12 cellular contexts compared by ENCODE assay signal in the genomic region with DNA sequence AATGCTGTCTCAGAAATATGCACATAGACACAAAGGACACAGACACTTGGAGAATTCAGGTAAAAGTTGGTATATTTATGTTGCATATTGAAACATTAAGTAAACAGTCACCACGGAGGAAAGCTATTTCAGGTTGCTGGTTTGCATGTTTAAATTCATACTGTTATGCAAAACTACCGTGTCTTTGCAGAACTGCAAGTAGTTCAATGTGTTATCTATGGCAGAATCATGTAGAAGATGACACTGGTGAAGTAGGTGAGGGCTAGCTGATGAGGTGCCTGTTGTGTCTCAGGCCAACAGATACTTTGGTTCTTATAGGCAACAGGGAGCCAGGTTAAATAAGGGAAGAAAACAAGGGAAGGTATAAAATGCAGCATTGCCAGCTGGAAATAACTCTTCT.
"Had no signal": no experiment of that assay in that cellular context is flagged by ENCODE, and none has a peak within 500 bp of the region (broad histone marks: within the 10 kb centered on the region; RNA-seq: fewer than 3 reads in every experiment).

No MANE protein-coding gene starts in this region.

- DNase-seq: activated CD4-positive, alpha-beta T cell treated with anti-CD3 and anti-CD28 coated beads, Interleukin-2, amount 50 U/mL, for 1 hour; body of pancreas; central memory CD4-positive, alpha-beta T cell; effector CD4-positive, alpha-beta T cell; foreskin melanocyte; heart left ventricle; islet precursor cell; natural killer cell; posterior cingulate gyrus had no signal

- H3K4me1 Mint-ChIP-seq: activated naive CD4-positive, alpha-beta T cell treated with anti-CD3 and anti-CD28 coated beads, Interleukin-2, amount 50 U/mL, for 24 hours; memory B cell; natural killer cell had no signal

- H3K27ac Mint-ChIP-seq: activated naive CD4-positive, alpha-beta T cell treated with anti-CD3 and anti-CD28 coated beads, Interleukin-2, amount 50 U/mL, for 24 hours; memory B cell; natural killer cell had no signal

- H3K9me3 Mint-ChIP-seq: activated naive CD4-positive, alpha-beta T cell treated with anti-CD3 and anti-CD28 coated beads, Interleukin-2, amount 50 U/mL, for 24 hours; memory B cell had no signal

- H3K27me3 Mint-ChIP-seq: activated naive CD4-positive, alpha-beta T cell treated with anti-CD3 and anti-CD28 coated beads, Interleukin-2, amount 50 U/mL, for 24 hours; memory B cell had no signal

- H3K36me3 Mint-ChIP-seq: activated naive CD4-positive, alpha-beta T cell treated with anti-CD3 and anti-CD28 coated beads, Interleukin-2, amount 50 U/mL, for 24 hours; memory B cell; natural killer cell had no signal

- ATAC-seq: body of pancreas, heart left ventricle, left lobe of liver, natural killer cell had no signal

- H3K4me3 Mint-ChIP-seq: activated naive CD4-positive, alpha-beta T cell treated with anti-CD3 and anti-CD28 coated beads, Interleukin-2, amount 50 U/mL, for 24 hours; memory B cell; natural killer cell had no signal
